ENCODE assay signal across 11 cellular contexts in genomic region chr3:41681479-41681878, GRCh38.
DNase-seq lines count a peak whose midpoint lies in the region; ATAC-seq, FAIRE-seq and TF ChIP-seq lines count a peak whose summit lies in the region.
"Had no signal": no experiment of that assay in that cellular context is flagged by ENCODE, and none has a peak within 500 bp of the region (broad histone marks: within the 10 kb centered on the region; RNA-seq: fewer than 3 reads in every experiment).

No MANE protein-coding gene starts in this region.

- no peaks in the 10 kb centered on the region for H3K27me3 ChIP-seq in astrocyte (ENCODE audit: insufficient read depth, low read length)
- no peaks in the 10 kb centered on the region for H3K27me3 ChIP-seq in CD4-positive, alpha-beta memory T cell (ENCODE audit: insufficient read depth, low read length)
- H3K27me3 ChIP-seq: neutrophil had no signal

- peak overlapping the region; percentile 99 for H3K27ac Mint-ChIP-seq in astrocyte (ENCODE audit: unreplicated experiment)
- no peak overlapping the region for H3K27ac Mint-ChIP-seq in CD4-positive, alpha-beta memory T cell

- H3K27ac ChIP-seq in astrocyte (ENCODE audit: low read depth, low read length): peak overlapping the region; percentile 79
- no peak overlapping the region for H3K27ac ChIP-seq in CD4-positive, alpha-beta memory T cell (ENCODE audit: low read depth, low read length)
- H3K27ac ChIP-seq: neutrophil had no signal

- CTCF ChIA-PET in CD4-positive, alpha-beta memory T cell (lab: Charles Lee; ENCODE audit: partially characterized antibody): no interaction called here

- H3K4me3 ChIP-seq in astrocyte (ENCODE audit: insufficient read depth, low read depth, low read length): no peak overlapping the region
- H3K4me3 ChIP-seq in CD4-positive, alpha-beta memory T cell (ENCODE audit: low read length in 2 of 2): no peak overlapping the region

- H3K27me3 Mint-ChIP-seq in astrocyte (ENCODE audit: low read depth, unreplicated experiment): no peaks in the 10 kb centered on the region
- H3K27me3 Mint-ChIP-seq in CD4-positive, alpha-beta memory T cell: no peaks in the 10 kb centered on the region

- H3K4me1 Mint-ChIP-seq in astrocyte (ENCODE audit: low read depth, unreplicated experiment): peaks cover 58% of the 10 kb centered on the region
- no peaks in the 10 kb centered on the region for H3K4me1 Mint-ChIP-seq in CD4-positive, alpha-beta memory T cell

- H3K9me3 ChIP-seq in astrocyte (ENCODE audit: insufficient read depth, low read depth, low read length): no peaks in the 10 kb centered on the region
- H3K9me3 ChIP-seq in CD4-positive, alpha-beta memory T cell (ENCODE audit: control insufficient read depth in 1 of 2, low read length in 2 of 2): no peaks in the 10 kb centered on the region
- H3K9me3 ChIP-seq: neutrophil had no signal

- DNase-seq in AG08396 (ENCODE audit: low spot score): peak; percentile 61
- peak; percentile 97 for DNase-seq in LHCN-M2 (ENCODE audit: low read depth)
- DNase-seq in astrocyte (ENCODE audit: low read depth): peak; percentile 97
- peak; percentile 91 for DNase-seq in kidney glomerular epithelial cell (lab: John Stamatoyannopoulos, UW)
- no peak for DNase-seq in CD4-positive, alpha-beta memory T cell
- DNase-seq in Kasumi-1 (lab: John Stamatoyannopoulos, UW): no peak
- DNase-seq: effector CD4-positive, alpha-beta T cell; NCI-H1694 treated with DMSO at 0.1 percent for 48 hours had no signal

- no peak for TF ChIP-seq POLR2A in GM18505 (IDR thresholded peaks at IDR 0.05; ENCODE audit: borderline replicate concordance, extremely low read depth, insufficient read depth, insufficient read length)

- no peaks in the 10 kb centered on the region for H3K79me2 ChIP-seq in astrocyte (ENCODE audit: insufficient read depth, low read length)

- no peak for TF ChIP-seq CTCF in astrocyte (IDR thresholded peaks at IDR 0.05; ENCODE audit: insufficient read depth, low read depth, low read length)

- H3K9me3 Mint-ChIP-seq in astrocyte (ENCODE audit: unreplicated experiment): no peaks in the 10 kb centered on the region
- peaks cover 0 to 2% (median 0%) of the 10 kb centered on the region in 8 donors for H3K9me3 Mint-ChIP-seq in CD4-positive, alpha-beta memory T cell

- ATAC-seq in GM18505 (IDR thresholded peaks at IDR 0.05; ENCODE audit: unreplicated experiment): no peak
- no peak for ATAC-seq in GM18861 (IDR thresholded peaks at IDR 0.05; ENCODE audit: unreplicated experiment)

- H3K4me1 ChIP-seq in astrocyte (ENCODE audit: insufficient read depth, low read length): peaks cover 31% of the 10 kb centered on the region
- no peaks in the 10 kb centered on the region for H3K4me1 ChIP-seq in CD4-positive, alpha-beta memory T cell (ENCODE audit: insufficient read depth, low read length)

- H3K36me3 ChIP-seq in astrocyte (ENCODE audit: insufficient read depth, low read length): no peaks in the 10 kb centered on the region
- H3K36me3 ChIP-seq in CD4-positive, alpha-beta memory T cell (ENCODE audit: insufficient read depth, low read length): no peaks in the 10 kb centered on the region
- H3K36me3 ChIP-seq: neutrophil had no signal

- H3K4me2 ChIP-seq in astrocyte (ENCODE audit: low read length): peak overlapping the region; percentile 53

- intact Hi-C loops in CD4-positive, alpha-beta memory T cell (cut with micrococcal nuclease): no loop called here

- H4K20me1 ChIP-seq in astrocyte (ENCODE audit: insufficient read depth, low read length): no peaks in the 10 kb centered on the region

- H3K36me3 Mint-ChIP-seq in astrocyte (ENCODE audit: low read depth, unreplicated experiment): no peaks in the 10 kb centered on the region
- H3K36me3 Mint-ChIP-seq in CD4-positive, alpha-beta memory T cell: peaks cover 28 to 55% of the 10 kb centered on the region in 2 donors

- H3K9ac ChIP-seq in astrocyte (ENCODE audit: low read length): peak overlapping the region; percentile 40

- H2AFZ ChIP-seq in astrocyte (ENCODE audit: low read depth, low read length): no peak overlapping the region

- H3K4me3 Mint-ChIP-seq in astrocyte (ENCODE audit: unreplicated experiment): peak overlapping the region; percentile 73
- H3K4me3 Mint-ChIP-seq in CD4-positive, alpha-beta memory T cell: no peak overlapping the region

- peak; percentile 92 for FAIRE-seq in astrocyte (lab: Jason Lieb, UNC)

- POLR2A ChIA-PET in CD4-positive, alpha-beta memory T cell (lab: Charles Lee; ENCODE audit: partially characterized antibody): no interaction called here

Comparison
In these comparisons a context has a peak if more than half of its experiments do, and no peak if none do; other contexts are left out.
1. DNase-seq: peak in AG08396 (single experiment), LHCN-M2 (single experiment), astrocyte (single experiment) and kidney glomerular epithelial cell (single experiment); none in CD4-positive, alpha-beta memory T cell (0 of 5) and Kasumi-1 (0 of 2).